In the genomic region with DNA sequence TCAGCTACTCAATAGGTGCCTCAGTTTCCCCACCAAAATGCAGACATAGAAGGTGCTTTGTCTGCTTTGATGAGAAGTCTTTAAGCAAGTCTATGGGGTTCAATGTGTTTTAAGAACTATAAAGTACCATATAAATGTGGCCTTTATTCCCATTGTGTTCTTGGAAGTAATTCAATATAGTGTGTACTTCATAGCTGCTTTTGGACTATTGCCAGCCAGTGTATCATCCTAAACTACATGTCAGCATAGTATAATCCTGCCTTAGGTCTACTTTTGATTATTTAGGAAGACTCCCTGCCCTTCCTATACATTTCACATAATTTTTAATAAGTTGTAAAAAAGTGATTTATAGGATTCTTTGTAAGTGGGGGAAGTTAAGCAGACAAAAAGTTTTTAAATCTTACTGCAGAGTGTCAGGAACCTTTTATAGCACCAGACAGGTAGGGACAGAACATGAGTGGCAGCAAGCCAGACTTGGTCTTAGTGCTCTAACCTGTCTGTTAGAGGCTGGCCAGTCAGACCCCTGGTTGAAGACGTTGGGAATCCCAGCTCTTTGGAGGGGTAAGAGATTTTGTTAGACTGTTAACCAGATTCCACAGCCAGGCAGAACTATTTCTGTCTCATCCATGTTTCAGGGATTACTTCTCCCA, we compare ENCODE assay signal across 15 cellular contexts. TPM values are rescaled to one million over a fixed set of nuclear protein-coding genes. Genes with fewer than 3 reads are reported as not detected.
DNase-seq lines count a peak whose midpoint lies in the region; ATAC-seq and TF ChIP-seq lines count a peak whose summit lies in the region.
"Had no signal": no experiment of that assay in that cellular context is flagged by ENCODE, and none has a peak within 500 bp of the region (broad histone marks: within the 10 kb centered on the region; RNA-seq: fewer than 3 reads in every experiment).

No MANE protein-coding gene starts in this region.

- H3K56ac ChIP-seq in IMR-90 (ENCODE audit: extremely low read depth, insufficient read depth, low read length): no peak overlapping the region

- H3K4me1 Mint-ChIP-seq in CD4-positive, alpha-beta memory T cell: peaks cover 0 to 10% (median 0%) of the 10 kb centered on the region in 4 donors

- peaks cover 0 to 5% (median under 1%) of the 10 kb centered on the region in 8 donors for H3K9me3 Mint-ChIP-seq in CD4-positive, alpha-beta memory T cell

- H4K5ac ChIP-seq in IMR-90 (ENCODE audit: low read depth, low read length): no peak overlapping the region

- H3K4ac ChIP-seq in IMR-90 (ENCODE audit: low read depth, low read length) (no peak overlapping the region), trophoblast cell (ENCODE audit: low read depth, low read length) (no peak overlapping the region)

- H3K27me3 ChIP-seq in SK-N-SH (ENCODE audit: insufficient read depth) (no peaks in the 10 kb centered on the region), IMR-90 (ENCODE audit: control insufficient read depth, insufficient read depth, low read length) (no peaks in the 10 kb centered on the region), trophoblast cell (ENCODE audit: insufficient read depth, low read length) (no peaks in the 10 kb centered on the region)
- no peaks in the 10 kb centered on the region for H3K27me3 ChIP-seq in CD4-positive, alpha-beta memory T cell (ENCODE audit: insufficient read depth, low read length)

- no peak overlapping the region for H2BK12ac ChIP-seq in trophoblast cell (ENCODE audit: low read length)

- H3K4me3 ChIP-seq in SK-N-SH (ENCODE audit: low read depth in 2 of 2, low read length in 1 of 2): no peak overlapping the region
- H3K4me3 ChIP-seq in IMR-90 (ENCODE audit: insufficient read depth, low read depth, low read length): no peak overlapping the region
- no peak overlapping the region for H3K4me3 ChIP-seq in epithelial cell of esophagus (ENCODE audit: low read length)
- no peak overlapping the region for H3K4me3 ChIP-seq in trophoblast cell (ENCODE audit: low read depth, low read length)
- H3K4me3 ChIP-seq in CD4-positive, alpha-beta memory T cell (ENCODE audit: low read length in 2 of 2): no peak overlapping the region
- H3K4me3 ChIP-seq: A549, GM12878 had no signal

- peaks cover 46 to 70% of the 10 kb centered on the region in 2 donors for H3K36me3 Mint-ChIP-seq in CD4-positive, alpha-beta memory T cell

- H3K9me2 ChIP-seq in SK-N-SH: no peaks in the 10 kb centered on the region

- no peaks in the 10 kb centered on the region for H3K27me3 Mint-ChIP-seq in CD4-positive, alpha-beta memory T cell

- no peak for TF ChIP-seq CTCF in SK-N-SH (IDR thresholded peaks at IDR 0.05)
- no peak for TF ChIP-seq CTCF in IMR-90 (conservative IDR thresholded peaks at IDR 0.05; ENCODE audit: low read depth, low read length)
- no peak for TF ChIP-seq CTCF in epithelial cell of esophagus (IDR thresholded peaks at IDR 0.05; ENCODE audit: insufficient read depth, low read depth, low read length, missing control alignments)

- no peak overlapping the region for H2BK15ac ChIP-seq in IMR-90 (ENCODE audit: low read depth, low read length)

- H3K4me2 ChIP-seq in SK-N-SH (no peak overlapping the region), IMR-90 (ENCODE audit: low read depth, low read length) (no peak overlapping the region), trophoblast cell (ENCODE audit: low read length) (no peak overlapping the region)
- H3K4me2 ChIP-seq: A549 had no signal

- H4K91ac ChIP-seq in IMR-90 (ENCODE audit: insufficient read depth, low read depth, low read length) (no peak overlapping the region), trophoblast cell (ENCODE audit: low read depth, low read length) (no peak overlapping the region)

- H3K14ac ChIP-seq in IMR-90 (replicated peaks; ENCODE audit: low read depth, low read length): no peak overlapping the region
- no peak overlapping the region for H3K14ac ChIP-seq in trophoblast cell (ENCODE audit: low read length)

- H3K27ac Mint-ChIP-seq in CD4-positive, alpha-beta memory T cell: no peak overlapping the region

- H3F3A ChIP-seq in SK-N-SH (replicated peaks; ENCODE audit: insufficient read depth): peaks cover 10% of the 10 kb centered on the region

- H3K9me3 ChIP-seq in SK-N-SH (no peaks in the 10 kb centered on the region), IMR-90 (ENCODE audit: control insufficient read depth, insufficient read depth, low read length) (no peaks in the 10 kb centered on the region), trophoblast cell (ENCODE audit: insufficient read depth, low read depth, low read length) (no peaks in the 10 kb centered on the region)
- no peaks in the 10 kb centered on the region for H3K9me3 ChIP-seq in CD4-positive, alpha-beta memory T cell (ENCODE audit: control insufficient read depth in 1 of 2, low read length in 2 of 2)

- H3K9me1 ChIP-seq in IMR-90 (ENCODE audit: insufficient read depth, low read length): peaks cover 10% of the 10 kb centered on the region

- no TSS peak for BruUV-seq in IMR-90 (replicated peaks; lab: Mats Ljungman, UMichigan)

- no peak for TF ChIP-seq POLR2A in IMR-90 (IDR thresholded peaks at IDR 0.05; ENCODE audit: low read depth, low read length)

- H2AK9ac ChIP-seq in IMR-90 (replicated peaks; ENCODE audit: low read depth, low read length, poor library complexity): no peak overlapping the region

- H2AK5ac ChIP-seq in IMR-90 (ENCODE audit: low read depth, low read length) (no peak overlapping the region), trophoblast cell (ENCODE audit: low read length) (no peak overlapping the region)

- H4K20me1 ChIP-seq in SK-N-SH (ENCODE audit: insufficient read depth) (no peaks in the 10 kb centered on the region), IMR-90 (ENCODE audit: insufficient read depth, low read length) (no peaks in the 10 kb centered on the region)

- no peaks in the 10 kb centered on the region for H3K79me2 ChIP-seq in SK-N-SH (ENCODE audit: insufficient read depth)
- no peaks in the 10 kb centered on the region for H3K79me2 ChIP-seq in trophoblast cell (ENCODE audit: control insufficient read depth, insufficient read depth, low read length, poor library complexity)

- H2BK20ac ChIP-seq in IMR-90 (ENCODE audit: low read depth, low read length): no peak overlapping the region

- no peak overlapping the region for H3K23ac ChIP-seq in IMR-90 (ENCODE audit: low read depth, low read length)
- no peak overlapping the region for H3K23ac ChIP-seq in trophoblast cell (ENCODE audit: low read length)

- CTCF ChIA-PET in SK-N-SH (lab: Yijun Ruan, JAX): interaction anchor here (1.2 kb wide), 1 partner anchor 12 kb away, joined by 3 read pairs; no protein-coding TSS in a partner anchor
- CTCF ChIA-PET in IMR-90 (lab: Yijun Ruan, JAX): no interaction called here
- CTCF ChIA-PET in CD4-positive, alpha-beta memory T cell (lab: Charles Lee; ENCODE audit: partially characterized antibody): interaction anchor here (1.1 kb wide), 2 partner anchors 9 to 17 kb away, joined by 3 read pairs; no protein-coding TSS in a partner anchor

- peaks cover 0 to 15% of the 10 kb centered on the region in 2 experiments; a peak in 3 of 4 replicates for H3K79me1 ChIP-seq in IMR-90 (ENCODE audit: low read depth in 1 of 2, low read length in 2 of 2)
- no peaks in the 10 kb centered on the region for H3K79me1 ChIP-seq in trophoblast cell (ENCODE audit: low read length)

- no peak overlapping the region for H2BK120ac ChIP-seq in IMR-90 (ENCODE audit: low read depth, low read length)
- peak overlapping the region; percentile 17 for H2BK120ac ChIP-seq in trophoblast cell (ENCODE audit: insufficient read depth, low read length, poor library complexity)

- intact Hi-C loops in IMR-90 (cut with micrococcal nuclease): no loop called here
- intact Hi-C loops in CD4-positive, alpha-beta memory T cell (cut with micrococcal nuclease): no loop called here

- dilution Hi-C loops in IMR-90 (cut with HindIII; ENCODE audit: low sequenced_read_pairs, unreplicated experiment): no loop called here

- H4K8ac ChIP-seq in IMR-90 (ENCODE audit: low read depth in 2 of 2, low read length in 2 of 2) (no peak overlapping the region), trophoblast cell (ENCODE audit: low read depth, low read length) (no peak overlapping the region)

- TF ChIP-seq EP300 in SK-N-SH (IDR thresholded peaks at IDR 0.05; ENCODE audit: borderline replicate concordance in 1 of 2, low read depth in 1 of 2, low read length in 1 of 2): no peak

- DNase-seq in SK-N-SH (no peak), IMR-90 (peak; percentile 33), epithelial cell of esophagus (ENCODE audit: low read depth) (peak; percentile 57), trophoblast cell (no peak)
- no peak for DNase-seq in CD4-positive, alpha-beta memory T cell
- DNase-seq: Calu3, NCI-H1105, NCI-H187 treated with DMSO at 0.1 percent for 48 hours, NCI-H226 had no signal

- H3K18ac ChIP-seq in IMR-90 (ENCODE audit: low read depth, low read length): no peak overlapping the region
- H3K18ac ChIP-seq in trophoblast cell (ENCODE audit: low read length): no peak overlapping the region

- no peak overlapping the region for H2BK5ac ChIP-seq in IMR-90 (ENCODE audit: low read depth, low read length, poor library complexity, severe bottlenecking)
- no peak overlapping the region for H2BK5ac ChIP-seq in trophoblast cell (ENCODE audit: low read depth, low read length, poor library complexity)

- ATAC-seq in SK-N-SH treated with all-trans-retinoic acid at 6 μM for 48 hours (no peak), IMR-90 (ENCODE audit: low read depth) (no peak), HG03460 (IDR thresholded peaks at IDR 0.05; ENCODE audit: unreplicated experiment) (no peak), HG02885 (IDR thresholded peaks at IDR 0.05; ENCODE audit: poor library complexity, unreplicated experiment) (no peak)
- ATAC-seq: GM12878, HCT116 had no signal

- in situ Hi-C loops in IMR-90 (cut with MboI; ENCODE audit: low sequenced_read_pairs): no loop called here

- H2AFZ ChIP-seq in SK-N-SH (ENCODE audit: low read depth) (no peak overlapping the region), IMR-90 (replicated peaks; ENCODE audit: low read length, poor library complexity) (no peak overlapping the region), trophoblast cell (ENCODE audit: insufficient read depth, low read length, poor library complexity) (no peak overlapping the region)

- no peak overlapping the region for H3K4me3 Mint-ChIP-seq in CD4-positive, alpha-beta memory T cell

- H3K4me1 ChIP-seq in SK-N-SH (ENCODE audit: control insufficient read depth in 1 of 2, insufficient read depth in 2 of 2, low read depth in 1 of 2, low read length in 1 of 2) (no peaks in the 10 kb centered on the region), IMR-90 (ENCODE audit: control insufficient read depth, insufficient read depth, low read length) (peaks cover 2% of the 10 kb centered on the region), trophoblast cell (ENCODE audit: control insufficient read depth in 1 of 2, insufficient read depth in 2 of 2, low read length in 2 of 2) (no peaks in the 10 kb centered on the region)
- no peaks in the 10 kb centered on the region for H3K4me1 ChIP-seq in CD4-positive, alpha-beta memory T cell (ENCODE audit: insufficient read depth, low read length)
- H3K4me1 ChIP-seq: A549 had no signal

- 78% methylated on average over 1 of the region's 1 CpG for WGBS in SK-N-SH (ENCODE audit: low lambda C conversion rate)
- no CpG with 5 or more reads among the region's 1 CpG for WGBS in IMR-90 (ENCODE audit: extremely low coverage in 2 of 2, insufficient read length in 1 of 2), 2 experiments
- no CpG with 5 or more reads among the region's 1 CpG for WGBS in trophoblast cell (ENCODE audit: extremely low coverage, insufficient coverage, insufficient read length)

- no peak overlapping the region for H3K27ac ChIP-seq in SK-N-SH (ENCODE audit: low read depth in 2 of 2, low read length in 1 of 2)
- H3K27ac ChIP-seq in IMR-90 (ENCODE audit: insufficient read depth, low read length): no peak overlapping the region
- H3K27ac ChIP-seq in trophoblast cell (ENCODE audit: low read depth, low read length): no peak overlapping the region
- H3K27ac ChIP-seq in CD4-positive, alpha-beta memory T cell (ENCODE audit: low read depth, low read length): no peak overlapping the region
- H3K27ac ChIP-seq: A549 had no signal

- no peak overlapping the region for H4K12ac ChIP-seq in trophoblast cell (ENCODE audit: low read depth, low read length)

- TF ChIP-seq RAD21 in SK-N-SH (IDR thresholded peaks at IDR 0.05; ENCODE audit: low read length) (no peak), IMR-90 (IDR thresholded peaks at IDR 0.05; ENCODE audit: low read length) (no peak)

- no peak overlapping the region for H3K9ac ChIP-seq in SK-N-SH
- H3K9ac ChIP-seq in IMR-90 (ENCODE audit: low read depth, low read length): no peak overlapping the region
- no peak overlapping the region for H3K9ac ChIP-seq in trophoblast cell (ENCODE audit: low read length)

- H3K36me3 ChIP-seq in SK-N-SH (replicated peaks in 1 of 2; ENCODE audit: control insufficient read depth in 1 of 2, insufficient read depth in 2 of 2, low read length in 1 of 2) (peaks cover 34 to 64% of the 10 kb centered on the region in 2 experiments), IMR-90 (ENCODE audit: control insufficient read depth, insufficient read depth, low read length) (peaks cover 21% of the 10 kb centered on the region), trophoblast cell (ENCODE audit: control insufficient read depth in 1 of 2, insufficient read depth in 2 of 2, low read length in 2 of 2) (peaks cover 15 to 21% of the 10 kb centered on the region in 2 experiments)
- H3K36me3 ChIP-seq in CD4-positive, alpha-beta memory T cell (ENCODE audit: insufficient read depth, low read length): peaks cover 15% of the 10 kb centered on the region

- POLR2A ChIA-PET in SK-N-SH (lab: Yijun Ruan, JAX): no interaction called here
- POLR2A ChIA-PET in IMR-90 (lab: Charles Lee; ENCODE audit: unreplicated experiment): no interaction called here
- POLR2A ChIA-PET in CD4-positive, alpha-beta memory T cell (lab: Charles Lee; ENCODE audit: partially characterized antibody): no interaction called here

RNA-seq across cellular contexts. Expression of gene MLH1, which starts 48.4 kb away (rescaled TPM):
- polyA plus RNA-seq in SK-N-SH (2012; rRNA removed) (24.0 and 30.2 TPM in 2 replicates), IMR-90 (2012; rRNA removed) (30.2 and 34.5 TPM in 2 replicates)
- 29.9 and 30.0 TPM in 2 replicates for polyA plus RNA-seq in SK-N-SH (2012; cell fraction: cytosol; rRNA removed)
- 22.7 and 23.9 TPM in 2 replicates for polyA plus RNA-seq in SK-N-SH (2012; cell fraction: nucleus; rRNA removed)
- 46.7 and 54.1 TPM in 2 replicates for total RNA-seq in IMR-90 (2012; rRNA removed)
- polyA plus RNA-seq in IMR-90 (2012; cell fraction: cytosol; rRNA removed): 6.9 and 18.5 TPM in 2 replicates
- polyA plus RNA-seq in IMR-90 (2012; cell fraction: nucleus; rRNA removed; ENCODE audit: low replicate concordance): 8.5 and 22.8 TPM in 2 replicates
- 24.0 and 24.6 TPM in 2 replicates for polyA plus RNA-seq in trophoblast cell (2013)
- 10 to 100 TPM; 30.3 to 33.8 TPM for total RNA-seq in CD4-positive, alpha-beta memory T cell
- polyA plus RNA-seq in CD4-positive, alpha-beta memory T cell: 10 to 100 TPM; 15.6 to 18.9 TPM

RNA-seq across cellular contexts. Expression of gene EPM2AIP1, which starts 48.7 kb away (rescaled TPM):
- polyA plus RNA-seq in SK-N-SH (2012; rRNA removed) (4.7 and 6.5 TPM in 2 replicates), IMR-90 (2012; rRNA removed) (4.7 and 6.4 TPM in 2 replicates)
- 5.2 and 5.7 TPM in 2 replicates for polyA plus RNA-seq in SK-N-SH (2012; cell fraction: cytosol; rRNA removed)
- polyA plus RNA-seq in SK-N-SH (2012; cell fraction: nucleus; rRNA removed): 7.8 and 14.2 TPM in 2 replicates
- 13.4 and 21.9 TPM in 2 replicates for total RNA-seq in IMR-90 (2012; rRNA removed)
- polyA plus RNA-seq in IMR-90 (2012; cell fraction: cytosol; rRNA removed): 1.4 and 1.5 TPM in 2 replicates
- polyA plus RNA-seq in IMR-90 (2012; cell fraction: nucleus; rRNA removed; ENCODE audit: low replicate concordance): 2.9 and 9.6 TPM in 2 replicates
- 9.9 and 10.1 TPM in 2 replicates for polyA plus RNA-seq in trophoblast cell (2013)
- total RNA-seq in CD4-positive, alpha-beta memory T cell: 10 to 100 TPM; 46.3 to 47.0 TPM
- polyA plus RNA-seq in CD4-positive, alpha-beta memory T cell: 10 to 100 TPM in 1 of 2 donors, 1 to 10 TPM in 1; 9.1 to 10.0 TPM

Comparison
In these comparisons a context has a peak if more than half of its experiments do, and no peak if none do; other contexts are left out.
1. DNase-seq: peak in IMR-90 (single experiment) and epithelial cell of esophagus (single experiment); none in SK-N-SH (single experiment), trophoblast cell (0 of 2) and CD4-positive, alpha-beta memory T cell (0 of 5).